20 cellular contexts compared by ENCODE assay signal in genomic region chr7:24924375-24924774, GRCh38. TPM values are rescaled to one million over a fixed set of nuclear protein-coding genes. Genes with fewer than 3 reads are reported as not detected.
A peak's percentile ranks its signal among the peaks of the same experiment; 100 is the strongest.
DNase-seq lines count a peak whose midpoint lies in the region; ATAC-seq, FAIRE-seq and TF ChIP-seq lines count a peak whose summit lies in the region.
"Had no signal": no experiment of that assay in that cellular context is flagged by ENCODE, and none has a peak within 500 bp of the region (broad histone marks: within the 10 kb centered on the region; RNA-seq: fewer than 3 reads in every experiment).

No MANE protein-coding gene starts in this region.

- no peaks in the 10 kb centered on the region for H3K36me3 ChIP-seq in pancreas

- H3K4me3 ChIP-seq in pancreas: no peak overlapping the region
- H3K4me3 ChIP-seq: GM23338, skin epidermis had no signal

- H3K4me1 Mint-ChIP-seq in activated CD8-positive, alpha-beta memory T cell treated with anti-CD3 and anti-CD28 coated beads, Interleukin-2, amount 10 ng/mL, durations not matched to agents 7 days and 5 days: peaks cover 77% of the 10 kb centered on the region
- H3K4me1 Mint-ChIP-seq in T-cell: peaks cover 49 to 81% (median 76%) of the 10 kb centered on the region in 3 donors

- peaks cover 22% of the 10 kb centered on the region for H3K36me3 Mint-ChIP-seq in activated CD8-positive, alpha-beta memory T cell treated with anti-CD3 and anti-CD28 coated beads, Interleukin-2, amount 10 ng/mL, durations not matched to agents 7 days and 5 days
- H3K36me3 Mint-ChIP-seq in T-cell: no peaks in the 10 kb centered on the region

- CTCF ChIA-PET in activated CD8-positive, alpha-beta memory T cell treated with anti-CD3 and anti-CD28 coated beads, Interleukin-2, amount 10 ng/mL, durations not matched to agents 7 days and 5 days (lab: Charles Lee): interaction anchor here (1.2 to 2.9 kb wide), 5 partner anchors 13 to 146 kb away, joined by 3 to 20 read pairs (median 6); partner anchors contain the start of gene OSBPL3
- CTCF ChIA-PET in T-cell (lab: Charles Lee): interaction anchor here (0.6 to 1.0 kb wide), 3 partner anchors 76 to 237 kb away, joined by 3 to 5 read pairs (median 3); no protein-coding TSS in a partner anchor

- peak overlapping the region; percentile 7 for H3K27ac ChIP-seq in cingulate gyrus (ENCODE audit: low read depth, low read length)
- H3K27ac ChIP-seq in pancreas: no peak overlapping the region
- H3K27ac ChIP-seq: skin epidermis had no signal

- 63 to 76% methylated on average over 7 of the region's 7 CpGs for WGBS in pancreas, 2 donors

- H3K9me3 ChIP-seq in pancreas: no peaks in the 10 kb centered on the region

- H3K4me3 Mint-ChIP-seq in activated CD8-positive, alpha-beta memory T cell treated with anti-CD3 and anti-CD28 coated beads, Interleukin-2, amount 10 ng/mL, durations not matched to agents 7 days and 5 days: peak overlapping the region; percentile 29
- H3K4me3 Mint-ChIP-seq in T-cell: peak overlapping the region in 1 of 3 donors; percentile 38
- H3K4me3 Mint-ChIP-seq: GM23338 had no signal

- POLR2A ChIA-PET in T-cell (lab: Charles Lee): no interaction called here

- no peaks in the 10 kb centered on the region for H3K9me3 Mint-ChIP-seq in activated CD8-positive, alpha-beta memory T cell treated with anti-CD3 and anti-CD28 coated beads, Interleukin-2, amount 10 ng/mL, durations not matched to agents 7 days and 5 days (ENCODE audit: low read depth)
- no peaks in the 10 kb centered on the region for H3K9me3 Mint-ChIP-seq in T-cell
- H3K9me3 Mint-ChIP-seq: GM23338 had no signal

- no peak for TF ChIP-seq CTCF in pancreas (IDR thresholded peaks at IDR 0.05)

- ATAC-seq in activated CD8-positive, alpha-beta memory T cell treated with anti-CD3 and anti-CD28 coated beads, Interleukin-2, amount 10 ng/mL, durations not matched to agents 7 days and 5 days: peak; percentile 57
- peak in 3 of 4 experiments; percentile 15 to 70 (median 59) for ATAC-seq in T-cell (replicated peaks in 1 of 4)
- peak; percentile 68 to 76 (median 75) for ATAC-seq in pancreas
- ATAC-seq in GM21737 (IDR thresholded peaks at IDR 0.05; ENCODE audit: unreplicated experiment): no peak

- peaks cover 7 to 26% (median 17%) of the 10 kb centered on the region in 3 donors for H3K4me1 ChIP-seq in pancreas

- H3K27me3 Mint-ChIP-seq in activated CD8-positive, alpha-beta memory T cell treated with anti-CD3 and anti-CD28 coated beads, Interleukin-2, amount 10 ng/mL, durations not matched to agents 7 days and 5 days: no peaks in the 10 kb centered on the region
- no peaks in the 10 kb centered on the region for H3K27me3 Mint-ChIP-seq in T-cell

- H3K27me3 ChIP-seq in pancreas: no peaks in the 10 kb centered on the region

- peak; percentile 58 for DNase-seq in activated CD8-positive, alpha-beta memory T cell treated with anti-CD3 and anti-CD28 coated beads, Interleukin-2, amount 10 ng/mL, durations not matched to agents 7 days and 5 days
- DNase-seq in activated CD8-positive, alpha-beta memory T cell treated with anti-CD3 and anti-CD28 coated beads, Interleukin-2, amount 50 U/mL, for 48 hours: no peak
- no peak for DNase-seq in T-cell
- no peak for DNase-seq in pancreas
- no peak for DNase-seq in LoVo (ENCODE audit: low spot score)
- no peak for DNase-seq in HK-2 (ENCODE audit: unreplicated experiment)
- DNase-seq: activated CD4-positive, CD25-positive, alpha-beta regulatory T cell; anterior cingulate cortex; cortex of kidney; glutamatergic neuron; islet precursor cell; MM.1S; NCI-H2029; NCI-H69; occipital lobe had no signal

- no peak for FAIRE-seq in pancreas (lab: Jason Lieb, UNC)
- FAIRE-seq: HTR-8/SVneo had no signal

- intact Hi-C loops in pancreas (cut with DNase I): no loop called here

- peak overlapping the region; percentile 91 for H3K27ac Mint-ChIP-seq in activated CD8-positive, alpha-beta memory T cell treated with anti-CD3 and anti-CD28 coated beads, Interleukin-2, amount 10 ng/mL, durations not matched to agents 7 days and 5 days
- H3K27ac Mint-ChIP-seq in T-cell: peak overlapping the region in 1 of 2 donors; percentile 77
- H3K27ac Mint-ChIP-seq: GM23338 had no signal

RNA-seq across cellular contexts. Expression of gene OSBPL3, which starts 55.6 kb away (rescaled TPM):
- 100 to 1,000 TPM in 1 of 2 experiments, 10 to 100 TPM in 1; 98.3 to 133 TPM for total RNA-seq in activated CD8-positive, alpha-beta memory T cell treated with anti-CD3 and anti-CD28 coated beads, Interleukin-2, amount 10 ng/mL, durations not matched to agents 7 days and 5 days
- total RNA-seq in T-cell (10 to 100 TPM; 30.2 to 62.7 (median 54.7) TPM), pancreas (1 to 10 TPM; 1.5 to 9.5 (median 3.7) TPM)
- 1 to 10 TPM; 3.9 to 4.7 TPM for polyA plus RNA-seq in pancreas
